ENCODE assay signal across 21 cellular contexts in genomic region chr22:28905433-28905832, GRCh38. TPM values are rescaled to one million over a fixed set of nuclear protein-coding genes. Genes with fewer than 3 reads are reported as not detected.
DNase-seq lines count a peak whose midpoint lies in the region; ATAC-seq, FAIRE-seq and TF ChIP-seq lines count a peak whose summit lies in the region.
"Had no signal": no experiment of that assay in that cellular context is flagged by ENCODE, and none has a peak within 500 bp of the region (broad histone marks: within the 10 kb centered on the region; RNA-seq: fewer than 3 reads in every experiment).

No MANE protein-coding gene starts in this region.

- no peak overlapping the region for H2AFZ ChIP-seq in HepG2 (ENCODE audit: low read length)

- no TSS peak for BruUV-seq in HepG2 (replicated peaks; lab: Mats Ljungman, UMichigan)

- TF ChIP-seq POLR2A in heart left ventricle (IDR thresholded peaks at IDR 0.05), result no peak
- TF ChIP-seq POLR2A in HepG2 (IDR thresholded peaks at IDR 0.05; ENCODE audit: insufficient read depth in 1 of 2, low read depth in 2 of 2, low read length in 2 of 2), result no peak
- TF ChIP-seq POLR2A in sigmoid colon (IDR thresholded peaks at IDR 0.05), result no peak

- ATAC-seq in heart left ventricle (no peak), HepG2 (no peak)

- H3K4me1 ChIP-seq in left ventricle myocardium inferior (peaks cover 58% of the 10 kb centered on the region), heart left ventricle (peaks cover 0 to 48% (median 24%) of the 10 kb centered on the region in 12 donors), HepG2 (ENCODE audit: insufficient read depth, low read length) (peaks cover 99% of the 10 kb centered on the region), sigmoid colon (peaks cover 0 to 61% (median 53%) of the 10 kb centered on the region in 4 donors)

- no peak for TF ChIP-seq CTCF in left ventricle myocardium inferior (IDR thresholded peaks at IDR 0.05; ENCODE audit: borderline replicate concordance)
- TF ChIP-seq CTCF in heart left ventricle (IDR thresholded peaks at IDR 0.05), result no peak
- TF ChIP-seq CTCF in HepG2 (CRISPR knock-in tag; IDR thresholded peaks at IDR 0.05), result no peak
- no peak for TF ChIP-seq CTCF in sigmoid colon (IDR thresholded peaks at IDR 0.05)
- no peak for TF ChIP-seq CTCF in endothelial cell (IDR thresholded peaks at IDR 0.05; ENCODE audit: unreplicated experiment)

- no peak for DNase-seq in left ventricle myocardium inferior
- no peak for DNase-seq in heart left ventricle
- no peak for DNase-seq in HepG2 (ENCODE audit: low spot score)
- DNase-seq in sigmoid colon, result no peak
- DNase-seq in endothelial cell (ENCODE audit: low spot score), result no peak
- no peak for DNase-seq in activated CD4-positive, CD25-positive, alpha-beta regulatory T cell treated with anti-CD3 and anti-CD28 coated beads, Interleukin-2, amount 50 U/mL, for 72 hours
- no peak for DNase-seq in EL
- no peak for DNase-seq in stimulated activated CD4-positive, alpha-beta T cell treated with anti-CD3 and anti-CD28 coated beads, Interleukin-4, amount 100 ng/mL, for 24 hours
- DNase-seq: activated CD8-positive, alpha-beta memory T cell treated with anti-CD3 and anti-CD28 coated beads, Interleukin-2, amount 50 U/mL, for 4 hours; CD4-positive, alpha-beta T cell; DMS 273 treated with DMSO at 0.1 percent for 48 hours; effector CD8-positive, alpha-beta T cell; foreskin melanocyte; hypothalamus; NCI-H1105 treated with DMSO at 0.1 percent for 48 hours; NCI-H2029; NCI-H226; RPMI8226 had no signal

- no peak for TF ChIP-seq RAD21 in HepG2 (CRISPR knock-in tag; IDR thresholded peaks at IDR 0.05)

- CTCF ChIA-PET in HepG2 (lab: Yijun Ruan, JAX; ENCODE audit: low intra/inter-chr PET ratio, low total read pairs), result no interaction called here

- POLR2A ChIA-PET in HepG2 (lab: Yijun Ruan, JAX), result interaction anchor here (0.8 to 1.2 kb wide), 4 partner anchors 15 to 130 kb away, joined by 3 to 4 read pairs (median 4); partner anchors contain the start of gene ZNRF3

- H3K9me3 ChIP-seq in left ventricle myocardium inferior (replicated peaks) (no peaks in the 10 kb centered on the region), heart left ventricle (no peaks in the 10 kb centered on the region), HepG2 (ENCODE audit: low read length) (no peaks in the 10 kb centered on the region), sigmoid colon (no peaks in the 10 kb centered on the region)
- H3K9me3 ChIP-seq: suprapubic skin had no signal

- H3K4me2 ChIP-seq in HepG2 (ENCODE audit: low read depth, low read length), result 0 out of 2 replicates have a peak overlapping the region, but pooled peaks have one; percentile 29

- no peaks in the 10 kb centered on the region for H3K36me3 ChIP-seq in left ventricle myocardium inferior
- no peaks in the 10 kb centered on the region for H3K36me3 ChIP-seq in heart left ventricle
- H3K36me3 ChIP-seq in HepG2 (replicated peaks in 1 of 2; ENCODE audit: control insufficient read depth in 1 of 2, insufficient read depth in 2 of 2, low read length in 2 of 2), result peaks cover 6 to 26% of the 10 kb centered on the region in 2 experiments
- H3K36me3 ChIP-seq in sigmoid colon, result no peaks in the 10 kb centered on the region
- H3K36me3 ChIP-seq: suprapubic skin had no signal

- H3K9ac ChIP-seq in HepG2 (ENCODE audit: insufficient read depth, low read depth, low read length), result no peak overlapping the region

- no peaks in the 10 kb centered on the region for H3K36me3 Mint-ChIP-seq in endothelial cell (ENCODE audit: low read depth, unreplicated experiment)

- H3K27me3 Mint-ChIP-seq in endothelial cell (ENCODE audit: unreplicated experiment), result peaks cover 1% of the 10 kb centered on the region

- intact Hi-C loops in left ventricle myocardium inferior (cut with micrococcal nuclease) (no loop called here), heart left ventricle (cut with DNase I) (no loop called here), HepG2 (cut with micrococcal nuclease; ENCODE audit: unreplicated experiment) (no loop called here), sigmoid colon (cut with DNase I) (no loop called here)

- no peak for FAIRE-seq in HepG2 (lab: Jason Lieb, UNC)

- H3K27me3 ChIP-seq in left ventricle myocardium inferior (ENCODE audit: low read depth) (no peaks in the 10 kb centered on the region), heart left ventricle (no peaks in the 10 kb centered on the region), HepG2 (ENCODE audit: control insufficient read depth in 1 of 2, insufficient read depth in 2 of 2, low read length in 2 of 2) (no peaks in the 10 kb centered on the region), sigmoid colon (no peaks in the 10 kb centered on the region)
- H3K27me3 ChIP-seq: suprapubic skin had no signal

- H3K79me2 ChIP-seq in HepG2 (ENCODE audit: insufficient read depth, low read length), result peaks cover 98% of the 10 kb centered on the region

- peaks cover 56% of the 10 kb centered on the region for H4K20me1 ChIP-seq in HepG2 (ENCODE audit: insufficient read depth, low read length)

- TF ChIP-seq EP300 in HepG2 (IDR thresholded peaks at IDR 0.05; ENCODE audit: low read depth in 2 of 2, low read length in 2 of 2) (no peak), HepG2 (CRISPR knock-in tag; IDR thresholded peaks at IDR 0.05; ENCODE audit: borderline replicate concordance) (no peak), sigmoid colon (IDR thresholded peaks at IDR 0.05) (no peak)

- H3K4me3 ChIP-seq in left ventricle myocardium inferior (no peak overlapping the region), heart left ventricle (no peak overlapping the region), HepG2 (replicated peaks in 1 of 3; ENCODE audit: insufficient read depth in 1 of 3, low read depth in 2 of 3, low read length in 3 of 3) (no peak overlapping the region), sigmoid colon (no peak overlapping the region)
- H3K4me3 ChIP-seq: suprapubic skin had no signal

- in situ Hi-C loops in HepG2 (cut with HindIII; ENCODE audit: extremely low pct_ligation_motif_present, low pct_unique_long_range_greater_than_20kb), result no loop called here

- no peak overlapping the region for H3K27ac Mint-ChIP-seq in endothelial cell (ENCODE audit: unreplicated experiment)
- H3K27ac Mint-ChIP-seq: activated naive CD8-positive, alpha-beta T cell; activated T-helper 2 cell treated with anti-CD3 and anti-CD28 coated beads, Interferon-gamma antibody, Interleukin-2, Interleukin-4, amounts not matched to agents 10 μg/mL and 5 μg/mL and 100 μg/mL, durations not matched to agents 14 hours and 24 hours and 36 hours; CD4-positive, alpha-beta T cell had no signal

- H3K27ac ChIP-seq in left ventricle myocardium inferior (replicated peaks) (peak overlapping the region; percentile 69), heart left ventricle (peak overlapping the region in 1 of 12 donors; percentile 62), HepG2 (ENCODE audit: extremely low read length, insufficient read depth, low read length) (peak overlapping the region; percentile 36), sigmoid colon (peak overlapping the region; percentile 61 to 81 (median 77))

- H3K4me1 Mint-ChIP-seq in endothelial cell (ENCODE audit: unreplicated experiment), result peaks cover 10% of the 10 kb centered on the region

- H3K4me3 Mint-ChIP-seq in endothelial cell (ENCODE audit: unreplicated experiment), result no peak overlapping the region
- H3K4me3 Mint-ChIP-seq: activated naive CD8-positive, alpha-beta T cell; CD4-positive, alpha-beta T cell had no signal

- no peaks in the 10 kb centered on the region for H3K9me3 Mint-ChIP-seq in endothelial cell (ENCODE audit: unreplicated experiment)
- H3K9me3 Mint-ChIP-seq: activated T-helper 2 cell treated with anti-CD3 and anti-CD28 coated beads, Interferon-gamma antibody, Interleukin-2, Interleukin-4, amounts not matched to agents 10 μg/mL and 5 μg/mL and 100 μg/mL, durations not matched to agents 14 hours and 24 hours and 36 hours; CD4-positive, alpha-beta T cell had no signal

TF ChIP-seq in HepG2, 621 proteins besides CTCF, POLR2A, EP300 and RAD21 (continues in another document):
- no peak for TF ChIP-seq MYC (CRISPR knock-in tag; IDR thresholded peaks at IDR 0.05; ENCODE audit: borderline replicate concordance)
- TF ChIP-seq TEAD2 (CRISPR knock-in tag; IDR thresholded peaks at IDR 0.05), result no peak
- TF ChIP-seq GATAD2A (CRISPR knock-in tag; IDR thresholded peaks at IDR 0.05), result peak; percentile 49; the same call in 1 of the 2 replicates

RNA-seq across cellular contexts. Expression of gene ZNRF3, which starts 22.1 kb away (rescaled TPM):
- total RNA-seq in left ventricle myocardium inferior (6.3 TPM), heart left ventricle (1 to 10 TPM; 5.3 to 9.2 (median 7.3) TPM), HepG2 (2016; rRNA removed; fragmentation: Illumina TruSeq; extraction: Trizol) (17.6 and 36.7 TPM in 2 replicates), sigmoid colon (10 to 100 TPM in 2 of 4 donors, 1 to 10 TPM in 2; 8.9 to 13.6 (median 9.7) TPM), endothelial cell (ENCODE audit: unreplicated experiment) (3.3 TPM)
- polyA plus RNA-seq in heart left ventricle (1 to 10 TPM; 1.8 to 6.2 TPM), HepG2 (2011; rRNA removed) (17.4 and 20.3 TPM in 2 replicates), sigmoid colon (1 to 10 TPM in 1 of 3 donors, under 1 TPM in 2; 0.23 to 3.9 (median 0.60) TPM)
- 6.8 and 7.3 TPM in 2 replicates for total RNA-seq in HepG2 (2016; cell fraction: cytosol; rRNA removed; fragmentation: Illumina TruSeq; extraction: Trizol; ENCODE audit: low read depth)
- total RNA-seq in HepG2 (2016; cell fraction: insoluble cytoplasmic fraction; rRNA removed; fragmentation: Illumina TruSeq; extraction: Trizol), result 15.3 and 36.6 TPM in 2 replicates
- total RNA-seq in HepG2 (2016; cell fraction: membrane; rRNA removed; fragmentation: Illumina TruSeq; extraction: Trizol), result 18.5 and 19.0 TPM in 2 replicates
- 35.5 and 42.6 TPM in 2 replicates for total RNA-seq in HepG2 (2016; cell fraction: nucleus; rRNA removed; fragmentation: Illumina TruSeq; extraction: Trizol)
- polyA plus RNA-seq in HepG2 (2011; cell fraction: cytosol; rRNA removed), result 12.9 and 24.5 TPM in 2 replicates
- 30.8 and 41.2 TPM in 2 replicates for polyA plus RNA-seq in HepG2 (2011; cell fraction: nucleus; rRNA removed)
- 19.0 and 20.9 TPM in 2 replicates for polyA plus RNA-seq in HepG2 (2012)
- polyA plus RNA-seq in HepG2 (2016; cell fraction: cytosol; fragmentation: Illumina TruSeq; extraction: Trizol; ENCODE audit: low read depth), result 3.0 and 3.4 TPM in 2 replicates
- 14.9 and 16.9 TPM in 2 replicates for polyA plus RNA-seq in HepG2 (2016; cell fraction: insoluble cytoplasmic fraction; fragmentation: Illumina TruSeq; extraction: Trizol; ENCODE audit: low read depth)
- polyA plus RNA-seq in HepG2 (2016; cell fraction: membrane; fragmentation: Illumina TruSeq; extraction: Trizol; ENCODE audit: low read depth), result 7.9 and 8.5 TPM in 2 replicates
- polyA plus RNA-seq in HepG2 (2016; cell fraction: nucleus; fragmentation: Illumina TruSeq; extraction: Trizol; ENCODE audit: insufficient read depth, low read depth), result 54.3 and 62.4 TPM in 2 replicates
- polyA minus RNA-seq in HepG2 (2011; rRNA and poly(A)+ RNA removed; ENCODE audit: low replicate concordance), result 2.0 and 68.2 TPM in 2 replicates
- polyA minus RNA-seq in HepG2 (2011; cell fraction: cytosol; rRNA and poly(A)+ RNA removed), result 28.7 and 38.5 TPM in 2 replicates
- polyA minus RNA-seq in HepG2 (2011; cell fraction: nucleus; rRNA and poly(A)+ RNA removed), result 19.8 and 22.1 TPM in 2 replicates
